ENCODE assay signal across 8 cellular contexts in the genomic region with DNA sequence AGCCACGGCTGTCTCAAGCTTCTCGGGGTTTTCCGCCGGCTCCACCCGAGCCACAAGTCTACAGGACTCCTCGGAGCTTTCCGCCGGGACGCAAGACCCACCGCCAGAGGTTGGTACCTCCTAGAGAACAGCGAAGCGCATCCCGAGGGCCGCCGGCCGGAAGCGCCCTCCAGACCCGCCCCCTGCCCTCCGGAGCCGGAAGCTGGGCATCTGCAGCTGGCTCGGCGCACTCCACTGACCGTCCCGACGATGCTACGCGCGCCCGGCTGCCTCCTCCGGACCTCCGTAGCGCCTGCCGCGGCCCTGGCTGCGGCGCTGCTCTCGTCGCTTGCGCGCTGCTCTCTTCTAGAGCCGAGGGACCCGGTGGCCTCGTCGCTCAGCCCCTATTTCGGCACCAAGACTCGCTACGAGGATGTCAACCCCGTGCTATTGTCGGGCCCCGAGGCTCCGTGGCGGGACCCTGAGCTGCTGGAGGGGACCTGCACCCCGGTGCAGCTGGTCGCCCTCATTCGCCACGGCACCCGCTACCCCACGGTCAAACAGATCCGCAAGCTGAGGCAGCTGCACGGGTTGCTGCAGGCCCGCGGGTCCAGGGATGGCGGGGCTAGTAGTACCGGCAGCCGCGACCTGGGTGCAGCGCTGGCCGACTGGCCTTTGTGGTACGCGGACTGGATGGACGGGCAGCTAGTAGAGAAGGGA. TPM values are rescaled to one million over a fixed set of nuclear protein-coding genes. Genes with fewer than 3 reads are reported as not detected.
A peak's percentile ranks its signal among the peaks of the same experiment; 100 is the strongest.
DNase-seq lines count a peak whose midpoint lies in the region; ATAC-seq and TF ChIP-seq lines count a peak whose summit lies in the region.

A gene with protein sequence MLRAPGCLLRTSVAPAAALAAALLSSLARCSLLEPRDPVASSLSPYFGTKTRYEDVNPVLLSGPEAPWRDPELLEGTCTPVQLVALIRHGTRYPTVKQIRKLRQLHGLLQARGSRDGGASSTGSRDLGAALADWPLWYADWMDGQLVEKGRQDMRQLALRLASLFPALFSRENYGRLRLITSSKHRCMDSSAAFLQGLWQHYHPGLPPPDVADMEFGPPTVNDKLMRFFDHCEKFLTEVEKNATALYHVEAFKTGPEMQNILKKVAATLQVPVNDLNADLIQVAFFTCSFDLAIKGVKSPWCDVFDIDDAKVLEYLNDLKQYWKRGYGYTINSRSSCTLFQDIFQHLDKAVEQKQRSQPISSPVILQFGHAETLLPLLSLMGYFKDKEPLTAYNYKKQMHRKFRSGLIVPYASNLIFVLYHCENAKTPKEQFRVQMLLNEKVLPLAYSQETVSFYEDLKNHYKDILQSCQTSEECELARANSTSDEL (plus strand): TSS at position 227 of the 699 bp plus-strand sequence. CDS start 23 bp downstream, at position 250.

- ATAC-seq in GM19043 (IDR thresholded peaks at IDR 0.05; ENCODE audit: low read depth, unreplicated experiment): peak; percentile 88
- peak; percentile 78 for ATAC-seq in HG03342 (IDR thresholded peaks at IDR 0.05; ENCODE audit: unreplicated experiment)

- peak within 1 kb of the TSS; percentile 85 for H3K4me3 ChIP-seq in BLaER1
- peak within 1 kb of the TSS; percentile 65 to 99 (median 92) for H3K4me3 ChIP-seq in dorsolateral prefrontal cortex
- H3K4me3 ChIP-seq in liver (ENCODE audit: low read depth in 1 of 3, low read length in 3 of 3): peak within 1 kb of the TSS; percentile 74 to 94 (median 91)

- peak; percentile 84 for DNase-seq in NCI-H748 (lab: John Stamatoyannopoulos, UW; ENCODE audit: unreplicated experiment)
- DNase-seq in activated CD4-positive, alpha-beta memory T cell treated with anti-CD3 and anti-CD28 coated beads, Interleukin-2, amount 10 ng/mL, durations not matched to agents 7 days and 5 days: peak; percentile 72
- DNase-seq in dorsolateral prefrontal cortex: peak; percentile 72 to 91 (median 84)
- peak; percentile 80 to 89 for DNase-seq in stimulated activated CD4-positive, alpha-beta T cell treated with anti-CD3 and anti-CD28 coated beads, Interleukin-4, amount 100 ng/mL, for 48 hours (ENCODE audit: low read depth in 2 of 2)

- POLR2A ChIA-PET in activated CD4-positive, alpha-beta memory T cell treated with anti-CD3 and anti-CD28 coated beads, Interleukin-2, amount 10 ng/mL, durations not matched to agents 7 days and 5 days (lab: Charles Lee): interaction anchor here (0.7 to 1.5 kb wide), 2 partner anchors 14 to 534 kb away, joined by 4 to 6 read pairs; no protein-coding TSS in a partner anchor

- peak within 1 kb of the TSS; percentile 38 for H3K27ac Mint-ChIP-seq in activated CD4-positive, alpha-beta memory T cell treated with anti-CD3 and anti-CD28 coated beads, Interleukin-2, amount 10 ng/mL, durations not matched to agents 7 days and 5 days

- no peaks in the 10 kb centered on the region for H3K27me3 ChIP-seq in BLaER1
- no peaks in the 10 kb centered on the region for H3K27me3 ChIP-seq in dorsolateral prefrontal cortex
- no peaks in the 10 kb centered on the region for H3K27me3 ChIP-seq in liver (ENCODE audit: control insufficient read depth in 4 of 4, insufficient read depth in 4 of 4, low read length in 3 of 4)

- H3K27ac ChIP-seq in BLaER1 (peak within 1 kb of the TSS; percentile 10; the same call in 1 of the 2 replicates), dorsolateral prefrontal cortex (peak within 1 kb of the TSS; percentile 3 to 94 (median 85)), liver (ENCODE audit: low read depth in 1 of 2, low read length in 2 of 2) (peak within 1 kb of the TSS; percentile 76 to 86)

- peak within 1 kb of the TSS; percentile 78 for H3K4me3 Mint-ChIP-seq in activated CD4-positive, alpha-beta memory T cell treated with anti-CD3 and anti-CD28 coated beads, Interleukin-2, amount 10 ng/mL, durations not matched to agents 7 days and 5 days

- peaks cover 7% of the 10 kb centered on the region for H3K27me3 Mint-ChIP-seq in activated CD4-positive, alpha-beta memory T cell treated with anti-CD3 and anti-CD28 coated beads, Interleukin-2, amount 10 ng/mL, durations not matched to agents 7 days and 5 days

- peak within 1 kb of the TSS; percentile 94 for H3K4me2 ChIP-seq in BLaER1

- H3K4me1 ChIP-seq in BLaER1: peaks cover 25% of the 10 kb centered on the region
- peaks cover 0 to 52% (median 41%) of the 10 kb centered on the region in 4 donors for H3K4me1 ChIP-seq in liver (ENCODE audit: control insufficient read depth in 4 of 4, insufficient read depth in 4 of 4, low read length in 3 of 4)

- CTCF ChIA-PET in activated CD4-positive, alpha-beta memory T cell treated with anti-CD3 and anti-CD28 coated beads, Interleukin-2, amount 10 ng/mL, durations not matched to agents 7 days and 5 days (lab: Charles Lee): interaction anchor here (0.5 to 1.7 kb wide), 9 partner anchors 12 to 969 kb away, joined by 3 to 8 read pairs (median 4); no protein-coding TSS in a partner anchor

- under 1% methylated on average over 71 of the region's 71 CpGs for WGBS in liver

- H3K9me3 ChIP-seq in BLaER1: no peaks in the 10 kb centered on the region
- no peaks in the 10 kb centered on the region for H3K9me3 ChIP-seq in liver (ENCODE audit: control insufficient read depth in 4 of 4, low read length in 3 of 4)

- intact Hi-C loops in dorsolateral prefrontal cortex (cut with DNase I): no loop called here

- H3K36me3 ChIP-seq in BLaER1 (peaks cover 7% of the 10 kb centered on the region; the same call in 1 of the 2 replicates), liver (ENCODE audit: control insufficient read depth in 4 of 4, insufficient read depth in 3 of 4, low read depth in 1 of 4, low read length in 3 of 4) (no peaks in the 10 kb centered on the region)

- no peak for TF ChIP-seq RAD21 in liver (IDR thresholded peaks at IDR 0.05)

- peaks cover 23% of the 10 kb centered on the region for H4K20me1 ChIP-seq in BLaER1

- no peaks in the 10 kb centered on the region for H3K9me3 Mint-ChIP-seq in activated CD4-positive, alpha-beta memory T cell treated with anti-CD3 and anti-CD28 coated beads, Interleukin-2, amount 10 ng/mL, durations not matched to agents 7 days and 5 days

- peaks cover 31% of the 10 kb centered on the region for H3K4me1 Mint-ChIP-seq in activated CD4-positive, alpha-beta memory T cell treated with anti-CD3 and anti-CD28 coated beads, Interleukin-2, amount 10 ng/mL, durations not matched to agents 7 days and 5 days

- H3K9ac ChIP-seq in BLaER1 (peak within 1 kb of the TSS; percentile 71), liver (ENCODE audit: low read depth in 1 of 2, low read length in 2 of 2) (peak within 1 kb of the TSS; percentile 76 to 77)

- TF ChIP-seq CTCF in dorsolateral prefrontal cortex (IDR thresholded peaks at IDR 0.05 in 54 of 56, conservative IDR thresholded peaks at IDR 0.05 in 2 of 56; ENCODE audit: low read depth in 1 of 56, partially characterized antibody in 56 of 56): peak in 23 of 56 donors; percentile 9 to 42 (median 24)
- TF ChIP-seq CTCF in liver (IDR thresholded peaks at IDR 0.05; ENCODE audit: low read depth, low read length, missing input control): no peak

- H3K36me3 Mint-ChIP-seq in activated CD4-positive, alpha-beta memory T cell treated with anti-CD3 and anti-CD28 coated beads, Interleukin-2, amount 10 ng/mL, durations not matched to agents 7 days and 5 days (ENCODE audit: low read depth): peaks cover 9% of the 10 kb centered on the region

TF ChIP-seq in liver, 16 proteins besides CTCF, POLR2A, EP300 and RAD21:
- TF ChIP-seq FOXA1 (IDR thresholded peaks at IDR 0.05) (no peak), HNF4A (conservative IDR thresholded peaks at IDR 0.05) (peak in 1 of 2 donors; percentile 15), JUND (IDR thresholded peaks at IDR 0.05) (no peak), SP1 (IDR thresholded peaks at IDR 0.05) (peak; percentile 7), FOXA2 (IDR thresholded peaks at IDR 0.05) (no peak), YY1 (IDR thresholded peaks at IDR 0.05) (no peak), NR2F2 (IDR thresholded peaks at IDR 0.05) (no peak), GABPA (IDR thresholded peaks at IDR 0.05 in 1 of 2, conservative IDR thresholded peaks at IDR 0.05 in 1 of 2) (peak; percentile 70 to 93), TAF1 (conservative IDR thresholded peaks at IDR 0.05) (no peak)
- TF ChIP-seq, protein P1, sequence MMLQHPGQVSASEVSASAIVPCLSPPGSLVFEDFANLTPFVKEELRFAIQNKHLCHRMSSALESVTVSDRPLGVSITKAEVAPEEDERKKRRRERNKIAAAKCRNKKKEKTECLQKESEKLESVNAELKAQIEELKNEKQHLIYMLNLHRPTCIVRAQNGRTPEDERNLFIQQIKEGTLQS (IDR thresholded peaks at IDR 0.05): no peak
- TF ChIP-seq, protein P2, sequence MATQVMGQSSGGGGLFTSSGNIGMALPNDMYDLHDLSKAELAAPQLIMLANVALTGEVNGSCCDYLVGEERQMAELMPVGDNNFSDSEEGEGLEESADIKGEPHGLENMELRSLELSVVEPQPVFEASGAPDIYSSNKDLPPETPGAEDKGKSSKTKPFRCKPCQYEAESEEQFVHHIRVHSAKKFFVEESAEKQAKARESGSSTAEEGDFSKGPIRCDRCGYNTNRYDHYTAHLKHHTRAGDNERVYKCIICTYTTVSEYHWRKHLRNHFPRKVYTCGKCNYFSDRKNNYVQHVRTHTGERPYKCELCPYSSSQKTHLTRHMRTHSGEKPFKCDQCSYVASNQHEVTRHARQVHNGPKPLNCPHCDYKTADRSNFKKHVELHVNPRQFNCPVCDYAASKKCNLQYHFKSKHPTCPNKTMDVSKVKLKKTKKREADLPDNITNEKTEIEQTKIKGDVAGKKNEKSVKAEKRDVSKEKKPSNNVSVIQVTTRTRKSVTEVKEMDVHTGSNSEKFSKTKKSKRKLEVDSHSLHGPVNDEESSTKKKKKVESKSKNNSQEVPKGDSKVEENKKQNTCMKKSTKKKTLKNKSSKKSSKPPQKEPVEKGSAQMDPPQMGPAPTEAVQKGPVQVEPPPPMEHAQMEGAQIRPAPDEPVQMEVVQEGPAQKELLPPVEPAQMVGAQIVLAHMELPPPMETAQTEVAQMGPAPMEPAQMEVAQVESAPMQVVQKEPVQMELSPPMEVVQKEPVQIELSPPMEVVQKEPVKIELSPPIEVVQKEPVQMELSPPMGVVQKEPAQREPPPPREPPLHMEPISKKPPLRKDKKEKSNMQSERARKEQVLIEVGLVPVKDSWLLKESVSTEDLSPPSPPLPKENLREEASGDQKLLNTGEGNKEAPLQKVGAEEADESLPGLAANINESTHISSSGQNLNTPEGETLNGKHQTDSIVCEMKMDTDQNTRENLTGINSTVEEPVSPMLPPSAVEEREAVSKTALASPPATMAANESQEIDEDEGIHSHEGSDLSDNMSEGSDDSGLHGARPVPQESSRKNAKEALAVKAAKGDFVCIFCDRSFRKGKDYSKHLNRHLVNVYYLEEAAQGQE (IDR thresholded peaks at IDR 0.05): peak; percentile 74

RNA-seq across cellular contexts. Expression of the gene that starts here (rescaled TPM):
- total RNA-seq in activated CD4-positive, alpha-beta memory T cell treated with anti-CD3 and anti-CD28 coated beads, Interleukin-2, amount 10 ng/mL, durations not matched to agents 7 days and 5 days: 10 to 100 TPM; 11.0 to 11.4 TPM
- total RNA-seq in dorsolateral prefrontal cortex: 10 to 100 TPM in 112 of 120 experiments, 1 to 10 TPM in 8; 9.4 to 17.9 (median 12.0) TPM
- total RNA-seq in liver: 100 to 1,000 TPM in 1 of 2 donors, 10 to 100 TPM in 1; 29.5 to 111 TPM
- polyA plus RNA-seq in liver: 10 to 100 TPM; 19.1 to 19.8 TPM

Comparison
In these comparisons a context has a peak if more than half of its experiments do, and no peak if none do; other contexts are left out.
1. Peak in every context shown above with its lines: DNase-seq, ATAC-seq, H3K4me3 ChIP-seq and H3K27ac ChIP-seq.
2. H3K27ac ChIP-seq: peak in every context shown above with its lines; median percentile 85 in dorsolateral prefrontal cortex; 81 in liver; 10 in BLaER1.